ENCODE assay signal across 8 cellular contexts in genomic region chr17:50130778-50131317, GRCh38. TPM values are rescaled to one million over a fixed set of nuclear protein-coding genes. Genes with fewer than 3 reads are reported as not detected.
DNase-seq lines count a peak whose midpoint lies in the region; ATAC-seq and TF ChIP-seq lines count a peak whose summit lies in the region.

No MANE protein-coding gene starts in this region.

- TF ChIP-seq EP300 in ovary (IDR thresholded peaks at IDR 0.05) = no peak

- H3K4me3 ChIP-seq in Caco-2 (ENCODE audit: low read depth, low read length) (no peak overlapping the region), HUES6 (ENCODE audit: low read depth, low read length) (peak overlapping the region; percentile 83), ovary (no peak overlapping the region)
- H3K4me3 ChIP-seq in naive thymus-derived CD4-positive, alpha-beta T cell (ENCODE audit: low read length) = no peak overlapping the region

- H3K9me3 Mint-ChIP-seq in Caco-2 (ENCODE audit: unreplicated experiment) = no peaks in the 10 kb centered on the region
- no peaks in the 10 kb centered on the region for H3K9me3 Mint-ChIP-seq in activated naive CD8-positive, alpha-beta T cell treated with anti-CD3 and anti-CD28 coated beads for 36 hours
- peaks cover 0 to 7% (median 0%) of the 10 kb centered on the region in 11 donors for H3K9me3 Mint-ChIP-seq in naive thymus-derived CD4-positive, alpha-beta T cell

- peak; percentile 33 for ATAC-seq in naive thymus-derived CD4-positive, alpha-beta T cell
- ATAC-seq in HG03439 (IDR thresholded peaks at IDR 0.05; ENCODE audit: unreplicated experiment) = no peak

- DNase-seq in Caco-2 (no peak), midbrain (lab: John Stamatoyannopoulos, UW) (no peak), ovary (no peak)
- DNase-seq in activated naive CD8-positive, alpha-beta T cell treated with anti-CD3 and anti-CD28 coated beads for 36 hours = peak; percentile 38
- DNase-seq in naive thymus-derived CD4-positive, alpha-beta T cell = peak in 1 of 9 donors; percentile 52
- no peak for DNase-seq in stimulated activated CD8-positive, alpha-beta memory T cell treated with anti-CD3 and anti-CD28 coated beads, Interleukin-4, amount 100 ng/mL, for 48 hours

- H3K36me3 ChIP-seq in Caco-2 (ENCODE audit: control insufficient read depth, insufficient read depth, low read length) (no peaks in the 10 kb centered on the region), HUES6 (ENCODE audit: control insufficient read depth, insufficient read depth, low read length) (peaks cover 2% of the 10 kb centered on the region; the same call in 1 of the 2 replicates), ovary (no peaks in the 10 kb centered on the region)
- peaks cover 0 to 18% (median 0%) of the 10 kb centered on the region in 3 experiments for H3K36me3 ChIP-seq in naive thymus-derived CD4-positive, alpha-beta T cell (ENCODE audit: control insufficient read depth in 2 of 3, insufficient read depth in 3 of 3, low read length in 3 of 3)

- no peaks in the 10 kb centered on the region for H3K9me3 ChIP-seq in Caco-2
- H3K9me3 ChIP-seq in HUES6 (ENCODE audit: control insufficient read depth, insufficient read depth, low read depth, low read length) = no peaks in the 10 kb centered on the region
- no peaks in the 10 kb centered on the region for H3K9me3 ChIP-seq in naive thymus-derived CD4-positive, alpha-beta T cell (ENCODE audit: control insufficient read depth in 2 of 3, low read length in 3 of 3)
- no peaks in the 10 kb centered on the region for H3K9me3 ChIP-seq in ovary

- TF ChIP-seq CTCF in Caco-2 (IDR thresholded peaks at IDR 0.05; ENCODE audit: insufficient read depth in 1 of 2, low read depth in 1 of 2, low read length in 1 of 2, severe bottlenecking in 1 of 2, unreplicated experiment in 1 of 2) (no peak), ovary (IDR thresholded peaks at IDR 0.05) (no peak)

- CTCF ChIA-PET in Caco-2 (lab: Charles Lee) = interaction anchor here (0.6 to 1.3 kb wide), 7 partner anchors 8 to 1489 kb away, joined by 3 to 8 read pairs (median 4); no protein-coding TSS in a partner anchor
- CTCF ChIA-PET in naive thymus-derived CD4-positive, alpha-beta T cell (lab: Charles Lee) = interaction anchor here (0.7 to 1.4 kb wide), 3 partner anchors 8 to 179 kb away, joined by 3 to 4 read pairs (median 3); no protein-coding TSS in a partner anchor

- WGBS in ovary, 3 donors = 73 to 75% (median 73%) methylated on average over 10 of the region's 10 CpGs

- TF ChIP-seq POLR2A in ovary (IDR thresholded peaks at IDR 0.05) = no peak

- H3K27ac ChIP-seq in HUES6 (ENCODE audit: low read depth, low read length) (no peak overlapping the region), ovary (no peak overlapping the region)
- no peak overlapping the region for H3K27ac ChIP-seq in naive thymus-derived CD4-positive, alpha-beta T cell (ENCODE audit: low read depth, low read length)

- POLR2A ChIA-PET in Caco-2 (lab: Charles Lee) = interaction anchor here (0.7 kb wide), 1 partner anchor 826 kb away, joined by 5 read pairs; no protein-coding TSS in a partner anchor
- POLR2A ChIA-PET in naive thymus-derived CD4-positive, alpha-beta T cell (lab: Charles Lee) = interaction anchor here (0.6 to 1.6 kb wide), 3 partner anchors 12 to 30 kb away, joined by 3 to 5 read pairs (median 4); no protein-coding TSS in a partner anchor

- H3K36me3 Mint-ChIP-seq in Caco-2 (ENCODE audit: insufficient read depth, unreplicated experiment) = peaks cover 33% of the 10 kb centered on the region
- H3K36me3 Mint-ChIP-seq in activated naive CD8-positive, alpha-beta T cell treated with anti-CD3 and anti-CD28 coated beads for 36 hours = peaks cover 6% of the 10 kb centered on the region
- peaks cover 0 to 10% (median 0%) of the 10 kb centered on the region in 5 donors for H3K36me3 Mint-ChIP-seq in naive thymus-derived CD4-positive, alpha-beta T cell

- intact Hi-C loops in Caco-2 (cut with micrococcal nuclease; ENCODE audit: unreplicated experiment) = loop anchor here (5.0 kb wide), 1 partner anchor 164 kb away; the partner anchor contains the start of gene DLX4
- intact Hi-C loops in naive thymus-derived CD4-positive, alpha-beta T cell (cut with micrococcal nuclease) = no loop called here
- intact Hi-C loops in ovary (cut with DNase I) = no loop called here

- peak overlapping the region; percentile 34 for H3K27ac Mint-ChIP-seq in Caco-2 (ENCODE audit: unreplicated experiment)
- H3K27ac Mint-ChIP-seq in activated naive CD8-positive, alpha-beta T cell treated with anti-CD3 and anti-CD28 coated beads for 36 hours = peak overlapping the region; percentile 9
- H3K27ac Mint-ChIP-seq in naive thymus-derived CD4-positive, alpha-beta T cell = peak overlapping the region in 6 of 9 donors; percentile 25 to 87 (median 47)

- peaks cover 27% of the 10 kb centered on the region for H3K4me1 ChIP-seq in Caco-2
- peaks cover 41% of the 10 kb centered on the region for H3K4me1 ChIP-seq in HUES6 (ENCODE audit: control insufficient read depth, insufficient read depth, low read length)
- H3K4me1 ChIP-seq in naive thymus-derived CD4-positive, alpha-beta T cell (ENCODE audit: control insufficient read depth in 2 of 2, insufficient read depth in 2 of 2, low read length in 2 of 2) = peaks cover 8 to 12% of the 10 kb centered on the region in 2 donors
- peaks cover 6% of the 10 kb centered on the region for H3K4me1 ChIP-seq in ovary (ENCODE audit: insufficient read depth)

- H3K9ac ChIP-seq in HUES6 (ENCODE audit: low read length) = no peak overlapping the region

- H3K4me3 Mint-ChIP-seq in Caco-2 (ENCODE audit: unreplicated experiment) = peak overlapping the region; percentile 32
- peak overlapping the region; percentile 71 for H3K4me3 Mint-ChIP-seq in activated naive CD8-positive, alpha-beta T cell treated with anti-CD3 and anti-CD28 coated beads for 36 hours
- peak overlapping the region; percentile 60 to 81 (median 71) for H3K4me3 Mint-ChIP-seq in naive thymus-derived CD4-positive, alpha-beta T cell

- H3K27me3 ChIP-seq in Caco-2 (replicated peaks; ENCODE audit: control insufficient read depth, insufficient read depth, low read length) (no peaks in the 10 kb centered on the region), HUES6 (ENCODE audit: control insufficient read depth, insufficient read depth, low read length) (no peaks in the 10 kb centered on the region; the same call in 1 of the 2 replicates), ovary (no peaks in the 10 kb centered on the region)
- peaks cover 0 to 4% of the 10 kb centered on the region in 2 donors for H3K27me3 ChIP-seq in naive thymus-derived CD4-positive, alpha-beta T cell (ENCODE audit: control insufficient read depth in 2 of 2, insufficient read depth in 2 of 2, low read length in 2 of 2)

- no peaks in the 10 kb centered on the region for H3K27me3 Mint-ChIP-seq in Caco-2 (ENCODE audit: insufficient read depth, unreplicated experiment)
- peaks cover 29% of the 10 kb centered on the region for H3K27me3 Mint-ChIP-seq in activated naive CD8-positive, alpha-beta T cell treated with anti-CD3 and anti-CD28 coated beads for 36 hours
- H3K27me3 Mint-ChIP-seq in naive thymus-derived CD4-positive, alpha-beta T cell = peaks cover 5 to 31% (median 10%) of the 10 kb centered on the region in 5 donors

- no TSS peak for BruUV-seq in Caco-2 (replicated peaks; lab: Mats Ljungman, UMichigan)

- H3K4me1 Mint-ChIP-seq in Caco-2 (ENCODE audit: low read depth, unreplicated experiment) = peaks cover 27% of the 10 kb centered on the region
- peaks cover 22% of the 10 kb centered on the region for H3K4me1 Mint-ChIP-seq in activated naive CD8-positive, alpha-beta T cell treated with anti-CD3 and anti-CD28 coated beads for 36 hours
- peaks cover 19 to 39% (median 24%) of the 10 kb centered on the region in 7 donors for H3K4me1 Mint-ChIP-seq in naive thymus-derived CD4-positive, alpha-beta T cell

RNA-seq across cellular contexts. Expression of gene SAMD14, which starts 0.9 kb away (rescaled TPM):
- 2.2 and 3.4 TPM in 2 replicates for total RNA-seq in Caco-2 (2022)
- total RNA-seq in activated naive CD8-positive, alpha-beta T cell treated with anti-CD3 and anti-CD28 coated beads for 36 hours = under 1 TPM; 0.47 to 0.66 TPM
- under 1 TPM in 2 of 5 experiments, not detected in 3; 0.70 to 0.78 TPM for total RNA-seq in naive thymus-derived CD4-positive, alpha-beta T cell
- not detected for polyA plus RNA-seq in naive thymus-derived CD4-positive, alpha-beta T cell
- total RNA-seq in ovary = 1 to 10 TPM in 5 of 7 donors, under 1 TPM in 2; 0.36 to 4.9 (median 1.7) TPM
- polyA plus RNA-seq in ovary = 1 to 10 TPM in 1 of 2 donors, under 1 TPM in 1; 0.77 to 2.2 TPM

RNA-seq across cellular contexts. Expression of gene PPP1R9B, which starts 19.6 kb away (rescaled TPM):
- total RNA-seq in Caco-2 (2022) (74.8 and 76.2 TPM in 2 replicates), ovary (100 to 1,000 TPM in 1 of 7 donors, 10 to 100 TPM in 6; 14.8 to 109 (median 75.4) TPM)
- 10 to 100 TPM; 50.9 to 52.0 TPM for total RNA-seq in activated naive CD8-positive, alpha-beta T cell treated with anti-CD3 and anti-CD28 coated beads for 36 hours
- total RNA-seq in naive thymus-derived CD4-positive, alpha-beta T cell = 100 to 1,000 TPM in 2 of 5 experiments, 10 to 100 TPM in 3; 63.1 to 142 (median 69.1) TPM
- under 1 TPM; 0.63 to 0.72 TPM for polyA plus RNA-seq in naive thymus-derived CD4-positive, alpha-beta T cell
- 10 to 100 TPM; 17.8 to 33.0 TPM for polyA plus RNA-seq in ovary

RNA-seq across cellular contexts. Expression of gene SGCA, which starts 35.0 kb away (rescaled TPM):
- total RNA-seq in Caco-2 (2022) (not detected in 2 replicates), ovary (1 to 10 TPM in 5 of 7 donors, under 1 TPM in 2; 0.48 to 3.4 (median 1.2) TPM)
- total RNA-seq in activated naive CD8-positive, alpha-beta T cell treated with anti-CD3 and anti-CD28 coated beads for 36 hours = under 1 TPM in 1 of 2 experiments, not detected in 1; 0.38 TPM
- total RNA-seq in naive thymus-derived CD4-positive, alpha-beta T cell = under 1 TPM in 1 of 5 experiments, not detected in 4; 0.69 TPM
- not detected for polyA plus RNA-seq in naive thymus-derived CD4-positive, alpha-beta T cell
- 1 to 10 TPM; 2.2 to 3.4 TPM for polyA plus RNA-seq in ovary

RNA-seq across cellular contexts. Expression of gene PDK2, which starts 35.7 kb away (rescaled TPM):
- 10.5 and 15.2 TPM in 2 replicates for total RNA-seq in Caco-2 (2022)
- 10 to 100 TPM in 1 of 2 experiments, 1 to 10 TPM in 1; 9.4 to 12.9 TPM for total RNA-seq in activated naive CD8-positive, alpha-beta T cell treated with anti-CD3 and anti-CD28 coated beads for 36 hours
- 10 to 100 TPM; 16.7 to 48.3 (median 22.5) TPM for total RNA-seq in naive thymus-derived CD4-positive, alpha-beta T cell
- 10 to 100 TPM; 37.2 to 50.4 TPM for polyA plus RNA-seq in naive thymus-derived CD4-positive, alpha-beta T cell
- 10 to 100 TPM; 36.5 to 83.2 (median 54.7) TPM for total RNA-seq in ovary
- 10 to 100 TPM; 51.2 to 82.7 TPM for polyA plus RNA-seq in ovary
